8 cellular contexts compared by ENCODE assay signal in the genomic region with DNA sequence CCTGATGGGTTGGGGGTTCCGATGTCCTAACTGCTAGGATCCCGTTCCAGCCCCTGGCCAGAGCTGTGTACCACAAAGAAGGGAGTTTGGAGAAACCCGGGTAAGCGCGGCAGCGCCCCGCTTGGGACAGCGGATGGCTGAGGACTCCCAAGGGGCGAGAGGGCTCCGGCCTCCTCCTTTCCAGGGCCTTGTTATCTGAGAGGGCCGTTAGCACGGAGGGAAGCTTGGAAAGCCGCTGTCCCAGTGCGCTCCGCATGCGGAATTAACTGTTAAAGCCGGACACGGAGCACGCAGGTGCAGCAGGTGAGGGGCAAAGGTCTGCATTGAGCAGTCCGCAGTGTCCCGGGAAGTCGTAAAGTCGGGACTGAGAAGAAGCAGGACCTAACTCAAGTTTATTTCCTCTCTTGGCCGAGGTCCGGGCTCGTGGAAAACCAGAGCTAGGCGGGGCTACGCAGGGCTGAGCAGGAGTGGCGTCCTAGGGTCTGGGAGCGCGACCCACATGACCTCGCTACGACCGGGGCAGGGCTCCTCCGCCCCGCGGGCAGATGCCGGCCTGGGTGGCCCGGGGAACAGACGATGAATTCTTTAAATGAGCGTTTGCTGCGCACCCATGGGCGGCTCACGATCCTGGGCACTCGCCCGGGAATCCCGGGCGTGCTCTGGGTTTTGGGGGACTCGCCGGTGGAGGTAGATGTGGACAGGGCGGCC. TPM values are rescaled to one million over a fixed set of nuclear protein-coding genes. Genes with fewer than 3 reads are reported as not detected.
A peak's percentile ranks its signal among the peaks of the same experiment; 100 is the strongest.
DNase-seq lines count a peak whose midpoint lies in the region; ATAC-seq and TF ChIP-seq lines count a peak whose summit lies in the region.

No MANE protein-coding gene starts in this region.

- no peaks in the 10 kb centered on the region for H3K36me3 Mint-ChIP-seq in progenitor cell of endocrine pancreas (ENCODE audit: insufficient read depth)

- 2% methylated on average over 51 of the region's 51 CpGs for WGBS in heart right ventricle, 2 donors

- peaks cover 16 to 63% (median 52%) of the 10 kb centered on the region in 9 donors for H3K4me1 ChIP-seq in heart right ventricle

- ATAC-seq in heart right ventricle (no peak), GM19351 (IDR thresholded peaks at IDR 0.05; ENCODE audit: unreplicated experiment) (no peak), GM18517 (IDR thresholded peaks at IDR 0.05; ENCODE audit: unreplicated experiment) (no peak)

- no peak for TF ChIP-seq CTCF in heart right ventricle (IDR thresholded peaks at IDR 0.05)
- TF ChIP-seq CTCF in progenitor cell of endocrine pancreas (IDR thresholded peaks at IDR 0.05; ENCODE audit: unreplicated experiment): no peak
- TF ChIP-seq CTCF in GM10266 (IDR thresholded peaks at IDR 0.05; ENCODE audit: control insufficient read depth, insufficient read depth, low read depth, missing control alignments): no peak

- H3K36me3 ChIP-seq in heart right ventricle: no peaks in the 10 kb centered on the region

- H3K27me3 ChIP-seq in heart right ventricle: peaks cover 69 to 100% (median 100%) of the 10 kb centered on the region in 7 donors

- H3K9me3 ChIP-seq in heart right ventricle: no peaks in the 10 kb centered on the region

- DNase-seq in ELF-1 (ENCODE audit: low read depth, low spot score) (peak; percentile 73), NCI-H526 (lab: John Stamatoyannopoulos, UW) (peak; percentile 45 to 79), heart right ventricle (no peak), progenitor cell of endocrine pancreas (ENCODE audit: low spot score, unreplicated experiment) (no peak), GM10266 (ENCODE audit: extremely low spot score) (no peak), NCI-H1436 treated with DMSO at 0.1 percent for 48 hours (lab: John Stamatoyannopoulos, UW) (no peak)

- no peak overlapping the region for H3K27ac ChIP-seq in heart right ventricle

- H3K4me3 Mint-ChIP-seq in progenitor cell of endocrine pancreas (ENCODE audit: low read depth): peak overlapping the region; percentile 57

- peaks cover 92% of the 10 kb centered on the region for H3K27me3 Mint-ChIP-seq in progenitor cell of endocrine pancreas

- H3K9me3 Mint-ChIP-seq in progenitor cell of endocrine pancreas (ENCODE audit: low read depth): no peaks in the 10 kb centered on the region

- intact Hi-C loops in heart right ventricle (cut with DNase I): no loop called here

- peaks cover 9% of the 10 kb centered on the region for H3K4me1 Mint-ChIP-seq in progenitor cell of endocrine pancreas (ENCODE audit: low read depth)

- H3K4me3 ChIP-seq in heart right ventricle: peak overlapping the region; percentile 7 to 35 (median 25)

- H3K27ac Mint-ChIP-seq in progenitor cell of endocrine pancreas: no peak overlapping the region

RNA-seq across cellular contexts. Expression of gene LHX4, which starts 4.5 kb away (rescaled TPM):
- total RNA-seq in heart right ventricle (not detected), progenitor cell of endocrine pancreas (0.55 and 0.62 TPM in 2 replicates)
- polyA plus RNA-seq in heart right ventricle: under 1 TPM in 1 of 2 donors, not detected in 1; under 0.01 TPM

Comparison
In these comparisons a context has a peak if more than half of its experiments do, and no peak if none do; other contexts are left out.
1. DNase-seq: peak in ELF-1 (single experiment) and NCI-H526 (2 of 2); none in heart right ventricle (0 of 2), progenitor cell of endocrine pancreas (single experiment), GM10266 (single experiment) and NCI-H1436 treated with DMSO at 0.1 percent for 48 hours (single experiment).